In the genomic region with DNA sequence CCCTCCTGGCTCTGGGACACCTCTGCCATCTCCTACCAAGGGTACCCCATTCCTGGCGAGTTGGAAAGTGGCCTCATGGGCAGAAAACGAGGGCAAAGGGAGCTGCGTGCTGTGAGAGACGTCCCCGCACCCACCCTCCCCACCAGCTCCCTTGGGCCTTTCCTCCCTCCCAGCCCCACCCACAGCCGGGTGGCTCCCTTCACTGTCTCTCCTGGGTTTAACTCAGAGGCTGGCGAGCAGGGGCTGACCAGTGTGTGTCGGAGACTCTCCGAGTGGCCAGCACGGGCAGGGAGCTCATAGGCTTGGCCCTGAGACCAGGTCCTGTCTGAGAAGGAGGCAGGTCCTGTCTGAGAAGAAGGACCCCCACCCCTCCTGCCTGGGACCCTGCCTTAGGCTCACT, we compare ENCODE assay signal across 14 cellular contexts. TPM values are rescaled to one million over a fixed set of nuclear protein-coding genes. Genes with fewer than 3 reads are reported as not detected.
"Had no signal": no experiment of that assay in that cellular context is flagged by ENCODE, and none has a peak within 500 bp of the region (broad histone marks: within the 10 kb centered on the region; RNA-seq: fewer than 3 reads in every experiment).

No MANE protein-coding gene starts in this region.

- H3K36me3 ChIP-seq: thyroid gland had no signal

- H3K27me3 ChIP-seq: thyroid gland had no signal

- H3K27ac Mint-ChIP-seq: activated CD4-positive, alpha-beta memory T cell treated with anti-CD3 and anti-CD28 coated beads for 36 hours; activated naive CD8-positive, alpha-beta T cell; naive thymus-derived CD4-positive, alpha-beta T cell; stimulated activated naive CD8-positive, alpha-beta T cell treated with anti-CD3 and anti-CD28 coated beads, Interleukin-15, Interleukin-2, amounts not matched to agents 100 ng/mL and 50 ng/mL, for 24 hours; T-cell had no signal

- H3K4me3 ChIP-seq: thyroid gland had no signal

- H3K9me3 Mint-ChIP-seq: activated CD4-positive, alpha-beta memory T cell treated with anti-CD3 and anti-CD28 coated beads for 36 hours; naive thymus-derived CD4-positive, alpha-beta T cell; stimulated activated naive CD8-positive, alpha-beta T cell treated with anti-CD3 and anti-CD28 coated beads, Interleukin-15, Interleukin-2, amounts not matched to agents 100 ng/mL and 50 ng/mL, for 24 hours; T-cell had no signal

- H3K27ac ChIP-seq: thyroid gland, VCaP had no signal

- H3K36me3 Mint-ChIP-seq: activated CD4-positive, alpha-beta memory T cell treated with anti-CD3 and anti-CD28 coated beads for 36 hours; activated naive CD8-positive, alpha-beta T cell; naive thymus-derived CD4-positive, alpha-beta T cell; T-cell had no signal

- H3K4me3 Mint-ChIP-seq: activated CD4-positive, alpha-beta memory T cell treated with anti-CD3 and anti-CD28 coated beads for 36 hours; activated naive CD8-positive, alpha-beta T cell; naive thymus-derived CD4-positive, alpha-beta T cell; stimulated activated naive CD8-positive, alpha-beta T cell treated with anti-CD3 and anti-CD28 coated beads, Interleukin-15, Interleukin-2, amounts not matched to agents 100 ng/mL and 50 ng/mL, for 24 hours; T-cell had no signal

- ATAC-seq: naive thymus-derived CD4-positive, alpha-beta T cell; T-cell had no signal

- DNase-seq: activated CD4-positive, alpha-beta memory T cell treated with anti-CD3 and anti-CD28 coated beads for 36 hours; activated gamma-delta T cell; activated T-cell treated with anti-CD3 and anti-CD28 coated beads, Interleukin-2, amount 50 U/mL, for 48 hours; hippocampal formation; kidney glomerular epithelial cell; naive thymus-derived CD4-positive, alpha-beta T cell; stimulated activated CD4-positive, alpha-beta T cell treated with anti-CD3 and anti-CD28 coated beads, Interleukin-15, amount 100 ng/mL, for 24 hours; stimulated activated CD4-positive, alpha-beta T cell treated with anti-CD3 and anti-CD28 coated beads, Interleukin-4, amount 100 ng/mL, for 24 hours; T-cell; T1000; thyroid gland had no signal

- H3K9me3 ChIP-seq: thyroid gland had no signal

RNA-seq across cellular contexts. Expression of gene METRNL, which starts 26.1 kb away (rescaled TPM):
- polyA plus RNA-seq: naive thymus-derived CD4-positive, alpha-beta T cell had no signal
